ENCODE assay signal across 37 cellular contexts in the genomic region with DNA sequence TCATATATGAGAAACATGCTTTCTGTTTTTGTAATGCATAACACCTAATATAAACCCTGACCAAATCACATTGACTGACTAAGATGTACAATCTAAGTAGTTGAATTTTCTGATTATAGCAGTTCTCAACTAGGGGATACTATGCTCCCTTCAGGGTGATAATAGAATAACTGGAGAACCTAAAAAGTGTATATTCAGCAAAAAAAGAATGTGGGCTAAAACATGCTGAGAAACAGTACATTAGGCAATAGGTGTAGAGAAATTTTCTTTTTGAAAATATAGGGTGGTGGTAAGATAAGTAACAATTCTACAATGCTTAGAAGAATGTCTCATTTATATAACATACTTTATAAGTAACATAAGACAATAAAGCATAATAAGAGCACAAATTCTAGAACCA.
"Had no signal": no experiment of that assay in that cellular context is flagged by ENCODE, and none has a peak within 500 bp of the region (broad histone marks: within the 10 kb centered on the region; RNA-seq: fewer than 3 reads in every experiment).

No MANE protein-coding gene starts in this region.

- H3K4me3 Mint-ChIP-seq: activated B cell treated with CpG ODN at 0.5 μM for 24 hours; activated CD4-positive, alpha-beta memory T cell treated with anti-CD3 and anti-CD28 coated beads for 36 hours; activated CD4-positive, alpha-beta T cell treated with anti-CD3 and anti-CD28 coated beads, Interleukin-2, amount 10 ng/mL, durations not matched to agents 24 days and 14 days; activated CD8-positive, alpha-beta T cell treated with anti-CD3 and anti-CD28 coated beads for 36 hours; activated naive CD4-positive, alpha-beta T cell treated with anti-CD3 and anti-CD28 coated beads for 36 hours; activated naive CD8-positive, alpha-beta T cell treated with anti-CD3 and anti-CD28 coated beads for 36 hours; activated T-cell treated with anti-CD3 and anti-CD28 coated beads, Interleukin-2, amount 50 U/mL, for 4 hours; activated T-cell treated with anti-CD3 and anti-CD28 coated beads, Interleukin-2, amount 50 U/mL, for 72 hours; activated T-helper 1 cell treated with anti-CD3 and anti-CD28 coated beads, Interleukin-12 subunit alpha, Interleukin-12 subunit beta, Interleukin-2, Interleukin-4 antibody, amounts not matched to agents 30 ng/mL and 10 ng/mL and 1 ng/mL, durations not matched to agents 14 hours and 24 hours and 36 hours; activated T-helper 17 cell treated with anti-CD3 and anti-CD28 coated beads, Interleukin-2, amount 50 U/mL, for 72 hours; T-helper 1 cell treated with Interleukin-12 subunit alpha and Interleukin-12 subunit beta and Interleukin-4 antibody, amounts not matched to agents 30 μg/mL and 1 μg/mL, for 36 hours; T-helper 2 cell treated with Interferon-gamma antibody and Interleukin-4, amounts not matched to agents 5 μg/mL and 100 μg/mL, for 36 hours had no signal

- H3K27ac Mint-ChIP-seq: activated B cell treated with CpG ODN at 0.5 μM for 24 hours; activated CD4-positive, alpha-beta memory T cell treated with anti-CD3 and anti-CD28 coated beads for 36 hours; activated CD4-positive, alpha-beta T cell treated with anti-CD3 and anti-CD28 coated beads, Interleukin-2, amount 10 ng/mL, durations not matched to agents 24 days and 14 days; activated CD8-positive, alpha-beta T cell treated with anti-CD3 and anti-CD28 coated beads for 36 hours; activated naive CD4-positive, alpha-beta T cell treated with anti-CD3 and anti-CD28 coated beads for 36 hours; activated naive CD4-positive, alpha-beta T cell treated with anti-CD3 and anti-CD28 coated beads, Interleukin-2, amount 50 U/mL, for 72 hours; activated naive CD8-positive, alpha-beta T cell treated with anti-CD3 and anti-CD28 coated beads for 36 hours; activated T-cell treated with anti-CD3 and anti-CD28 coated beads, Interleukin-2, amount 50 U/mL, for 72 hours; activated T-helper 1 cell treated with anti-CD3 and anti-CD28 coated beads, Interleukin-12 subunit alpha, Interleukin-12 subunit beta, Interleukin-2, Interleukin-4 antibody, amounts not matched to agents 30 ng/mL and 10 ng/mL and 1 ng/mL, durations not matched to agents 14 hours and 24 hours and 36 hours; activated T-helper 17 cell treated with anti-CD3 and anti-CD28 coated beads, Interleukin-2, amount 50 U/mL, for 72 hours; T-helper 1 cell treated with Interleukin-12 subunit alpha and Interleukin-12 subunit beta and Interleukin-4 antibody, amounts not matched to agents 30 μg/mL and 1 μg/mL, for 36 hours; T-helper 2 cell treated with Interferon-gamma antibody and Interleukin-4, amounts not matched to agents 5 μg/mL and 100 μg/mL, for 36 hours had no signal

- FAIRE-seq: astrocyte, TTC549 had no signal

- H3K4me1 ChIP-seq: adrenal gland, breast epithelium had no signal

- H3K4me3 ChIP-seq: adrenal gland, body of pancreas, breast epithelium had no signal

- H3K9me3 Mint-ChIP-seq: activated B cell treated with CpG ODN at 0.5 μM for 24 hours; activated CD4-positive, alpha-beta memory T cell treated with anti-CD3 and anti-CD28 coated beads for 36 hours; activated CD4-positive, alpha-beta T cell treated with anti-CD3 and anti-CD28 coated beads, Interleukin-2, amount 10 ng/mL, durations not matched to agents 24 days and 14 days; activated CD8-positive, alpha-beta T cell treated with anti-CD3 and anti-CD28 coated beads for 36 hours; activated naive CD4-positive, alpha-beta T cell treated with anti-CD3 and anti-CD28 coated beads for 36 hours; activated naive CD4-positive, alpha-beta T cell treated with anti-CD3 and anti-CD28 coated beads, Interleukin-2, amount 50 U/mL, for 72 hours; activated naive CD8-positive, alpha-beta T cell treated with anti-CD3 and anti-CD28 coated beads for 36 hours; activated T-cell treated with anti-CD3 and anti-CD28 coated beads, Interleukin-2, amount 50 U/mL, for 4 hours; activated T-cell treated with anti-CD3 and anti-CD28 coated beads, Interleukin-2, amount 50 U/mL, for 72 hours; activated T-helper 1 cell treated with anti-CD3 and anti-CD28 coated beads, Interleukin-12 subunit alpha, Interleukin-12 subunit beta, Interleukin-2, Interleukin-4 antibody, amounts not matched to agents 30 ng/mL and 10 ng/mL and 1 ng/mL, durations not matched to agents 14 hours and 24 hours and 36 hours; activated T-helper 17 cell treated with anti-CD3 and anti-CD28 coated beads, Interleukin-2, amount 50 U/mL, for 72 hours; T-helper 1 cell treated with Interleukin-12 subunit alpha and Interleukin-12 subunit beta and Interleukin-4 antibody, amounts not matched to agents 30 μg/mL and 1 μg/mL, for 36 hours; T-helper 2 cell treated with Interferon-gamma antibody and Interleukin-4, amounts not matched to agents 5 μg/mL and 100 μg/mL, for 36 hours had no signal

- H3K4me1 Mint-ChIP-seq: activated B cell treated with CpG ODN at 0.5 μM for 24 hours; activated CD4-positive, alpha-beta T cell treated with anti-CD3 and anti-CD28 coated beads, Interleukin-2, amount 10 ng/mL, durations not matched to agents 24 days and 14 days; activated naive CD8-positive, alpha-beta T cell treated with anti-CD3 and anti-CD28 coated beads for 36 hours; activated T-helper 17 cell treated with anti-CD3 and anti-CD28 coated beads, Interleukin-2, amount 50 U/mL, for 72 hours had no signal

- H3K27me3 Mint-ChIP-seq: activated B cell treated with CpG ODN at 0.5 μM for 24 hours; activated CD4-positive, alpha-beta memory T cell treated with anti-CD3 and anti-CD28 coated beads for 36 hours; activated CD4-positive, alpha-beta T cell treated with anti-CD3 and anti-CD28 coated beads, Interleukin-2, amount 10 ng/mL, durations not matched to agents 24 days and 14 days; activated CD8-positive, alpha-beta T cell treated with anti-CD3 and anti-CD28 coated beads for 36 hours; activated naive CD8-positive, alpha-beta T cell treated with anti-CD3 and anti-CD28 coated beads for 36 hours; activated T-helper 17 cell treated with anti-CD3 and anti-CD28 coated beads, Interleukin-2, amount 50 U/mL, for 72 hours had no signal

- ATAC-seq: activated CD8-positive, alpha-beta T cell treated with anti-CD3 and anti-CD28 coated beads for 36 hours; activated naive CD4-positive, alpha-beta T cell treated with anti-CD3 and anti-CD28 coated beads, Interleukin-2, amount 50 U/mL, for 72 hours; activated T-cell treated with anti-CD3 and anti-CD28 coated beads, Interleukin-2, amount 50 U/mL, for 4 hours; activated T-cell treated with anti-CD3 and anti-CD28 coated beads, Interleukin-2, amount 50 U/mL, for 72 hours; activated T-helper 17 cell treated with anti-CD3 and anti-CD28 coated beads, Interleukin-2, amount 50 U/mL, for 72 hours; body of pancreas had no signal

- H3K9me3 ChIP-seq: adrenal gland, body of pancreas, breast epithelium had no signal

- H3K36me3 ChIP-seq: adrenal gland, brain microvascular endothelial cell, breast epithelium had no signal

- DNase-seq: activated B cell treated with CpG ODN at 0.5 μM for 24 hours; activated CD4-positive, alpha-beta memory T cell treated with anti-CD3 and anti-CD28 coated beads for 36 hours; activated CD4-positive, alpha-beta T cell treated with anti-CD3 and anti-CD28 coated beads for 4 hours; activated CD4-positive, alpha-beta T cell treated with anti-CD3 and anti-CD28 coated beads, Interleukin-2, amount 10 ng/mL, durations not matched to agents 24 days and 14 days; activated CD4-positive, alpha-beta T cell treated with anti-CD3 and anti-CD28 coated beads, Interleukin-2, amount 50 U/mL, for 1 hour; activated CD4-positive, alpha-beta T cell treated with anti-CD3 and anti-CD28 coated beads, Interleukin-2, amount 50 U/mL, for 4 hours; activated CD4-positive, CD25-positive, alpha-beta regulatory T cell treated with anti-CD3 and anti-CD28 coated beads, Interleukin-2, amount 50 U/mL, for 72 hours; activated CD8-positive, alpha-beta memory T cell treated with anti-CD3 and anti-CD28 coated beads, Interleukin-2, amount 50 U/mL, for 4 hours; activated CD8-positive, alpha-beta T cell treated with anti-CD3 and anti-CD28 coated beads for 36 hours; activated effector memory CD4-positive, alpha-beta T cell treated with anti-CD3 and anti-CD28 coated beads, Interleukin-2, amount 50 U/mL, for 16 hours; activated gamma-delta T cell treated with Interleukin-2 at 50 U/mL for 16 hours; activated naive CD4-positive, alpha-beta T cell; activated naive CD4-positive, alpha-beta T cell treated with anti-CD3 and anti-CD28 coated beads for 36 hours; activated naive CD4-positive, alpha-beta T cell treated with anti-CD3 and anti-CD28 coated beads, Interleukin-2, amount 50 U/mL, for 16 hours; activated naive CD8-positive, alpha-beta T cell treated with anti-CD3 and anti-CD28 coated beads for 36 hours; activated T-cell treated with anti-CD3 and anti-CD28 coated beads for 4 hours; activated T-cell treated with anti-CD3 and anti-CD28 coated beads, Interleukin-2, amount 50 U/mL, for 1 hour; activated T-cell treated with anti-CD3 and anti-CD28 coated beads, Interleukin-2, amount 50 U/mL, for 4 hours; activated T-cell treated with anti-CD3 and anti-CD28 coated beads, Interleukin-2, amount 50 U/mL, for 72 hours; adrenal gland; amniotic stem cell; aorta; body of pancreas; brain microvascular endothelial cell; central memory CD4-positive, alpha-beta T cell; T-helper 1 cell; T-helper 2 cell; T-helper 9 cell had no signal

- H3K36me3 Mint-ChIP-seq: activated CD4-positive, alpha-beta memory T cell treated with anti-CD3 and anti-CD28 coated beads for 36 hours; activated naive CD4-positive, alpha-beta T cell treated with anti-CD3 and anti-CD28 coated beads, Interleukin-2, amount 50 U/mL, for 72 hours; activated naive CD8-positive, alpha-beta T cell treated with anti-CD3 and anti-CD28 coated beads for 36 hours had no signal

- H3K27ac ChIP-seq: adrenal gland, body of pancreas, brain microvascular endothelial cell, breast epithelium, VCaP had no signal

- H3K27me3 ChIP-seq: adrenal gland, body of pancreas, brain microvascular endothelial cell, breast epithelium had no signal
